ENCODE assay signal across 16 cellular contexts in genomic region chr1:175003521-175003920, GRCh38. TPM values are rescaled to one million over a fixed set of nuclear protein-coding genes. Genes with fewer than 3 reads are reported as not detected.
DNase-seq lines count a peak whose midpoint lies in the region; ATAC-seq, FAIRE-seq and TF ChIP-seq lines count a peak whose summit lies in the region.
"Had no signal": no experiment of that assay in that cellular context is flagged by ENCODE, and none has a peak within 500 bp of the region (broad histone marks: within the 10 kb centered on the region; RNA-seq: fewer than 3 reads in every experiment).

No MANE protein-coding gene starts in this region.

- no peaks in the 10 kb centered on the region for H3K27me3 Mint-ChIP-seq in T-helper 1 cell treated with Interleukin-12 subunit alpha and Interleukin-12 subunit beta and Interleukin-4 antibody, amounts not matched to agents 30 μg/mL and 1 μg/mL, for 36 hours (ENCODE audit: low read depth)
- H3K27me3 Mint-ChIP-seq in GM23338 (ENCODE audit: insufficient read depth, low read depth, poor library complexity) (no peaks in the 10 kb centered on the region), nephron progenitor cell (ENCODE audit: low read depth, poor library complexity) (no peaks in the 10 kb centered on the region)
- H3K27me3 Mint-ChIP-seq in activated T-helper 2 cell treated with anti-CD3 and anti-CD28 coated beads, Interferon-gamma antibody, Interleukin-2, Interleukin-4, amounts not matched to agents 10 μg/mL and 5 μg/mL and 100 μg/mL, durations not matched to agents 14 hours and 24 hours and 36 hours (ENCODE audit: low read depth) = no peaks in the 10 kb centered on the region

- peaks cover 47% of the 10 kb centered on the region for H3K4me1 Mint-ChIP-seq in T-helper 1 cell treated with Interleukin-12 subunit alpha and Interleukin-12 subunit beta and Interleukin-4 antibody, amounts not matched to agents 30 μg/mL and 1 μg/mL, for 36 hours (ENCODE audit: low read depth)
- peaks cover 23% of the 10 kb centered on the region; the same call in 2 of the 3 replicates for H3K4me1 Mint-ChIP-seq in GM23338
- peaks cover 46% of the 10 kb centered on the region for H3K4me1 Mint-ChIP-seq in activated T-helper 2 cell treated with anti-CD3 and anti-CD28 coated beads, Interferon-gamma antibody, Interleukin-2, Interleukin-4, amounts not matched to agents 10 μg/mL and 5 μg/mL and 100 μg/mL, durations not matched to agents 14 hours and 24 hours and 36 hours (ENCODE audit: low read depth)
- H3K4me1 Mint-ChIP-seq in nephron progenitor cell = peaks cover 31% of the 10 kb centered on the region

- H3K27me3 ChIP-seq in GM23338 (ENCODE audit: insufficient read depth) = no peaks in the 10 kb centered on the region

- peak overlapping the region; percentile 64 for H3K27ac Mint-ChIP-seq in T-helper 1 cell treated with Interleukin-12 subunit alpha and Interleukin-12 subunit beta and Interleukin-4 antibody, amounts not matched to agents 30 μg/mL and 1 μg/mL, for 36 hours
- H3K27ac Mint-ChIP-seq in GM23338 (no peak overlapping the region), nephron progenitor cell (peak overlapping the region; percentile 64)
- peak overlapping the region; percentile 61 for H3K27ac Mint-ChIP-seq in activated T-helper 2 cell treated with anti-CD3 and anti-CD28 coated beads, Interferon-gamma antibody, Interleukin-2, Interleukin-4, amounts not matched to agents 10 μg/mL and 5 μg/mL and 100 μg/mL, durations not matched to agents 14 hours and 24 hours and 36 hours

- H3K4me2 ChIP-seq in GM23338 = peak overlapping the region; percentile 88; the same call in 1 of the 2 replicates

- DNase-seq in T-helper 1 cell (no peak), GM23338 (ENCODE audit: low spot score) (no peak), nephron progenitor cell (no peak), NCI-H524 (lab: John Stamatoyannopoulos, UW) (no peak), NCI-H2029 treated with DMSO at 0.1 percent for 48 hours (lab: John Stamatoyannopoulos, UW) (no peak), urothelium cell line (ENCODE audit: low spot score) (no peak)
- no peak for DNase-seq in activated T-helper 2 cell treated with anti-CD3 and anti-CD28 coated beads, Interferon-gamma antibody, Interleukin-2, Interleukin-4, amounts not matched to agents 10 μg/mL and 5 μg/mL and 100 μg/mL, durations not matched to agents 14 hours and 24 hours and 36 hours (ENCODE audit: low spot score)
- DNase-seq: amniotic stem cell; head of caudate nucleus; NCI-H187 treated with DMSO at 0.1 percent for 48 hours; NCI-H69; stimulated activated CD4-positive, alpha-beta T cell treated with anti-CD3 and anti-CD28 coated beads, Interleukin-4, amount 100 ng/mL, for 1 hour had no signal

- no peaks in the 10 kb centered on the region for H3K9me2 ChIP-seq in GM23338 (ENCODE audit: insufficient read depth)

- no peak overlapping the region for H2AFZ ChIP-seq in GM23338

- H3K36me3 Mint-ChIP-seq in T-helper 1 cell treated with Interleukin-12 subunit alpha and Interleukin-12 subunit beta and Interleukin-4 antibody, amounts not matched to agents 30 μg/mL and 1 μg/mL, for 36 hours (ENCODE audit: low read depth) = peaks cover 36% of the 10 kb centered on the region
- H3K36me3 Mint-ChIP-seq in GM23338 (ENCODE audit: low read depth) = peaks cover 40% of the 10 kb centered on the region
- peaks cover 61% of the 10 kb centered on the region for H3K36me3 Mint-ChIP-seq in activated T-helper 2 cell treated with anti-CD3 and anti-CD28 coated beads, Interferon-gamma antibody, Interleukin-2, Interleukin-4, amounts not matched to agents 10 μg/mL and 5 μg/mL and 100 μg/mL, durations not matched to agents 14 hours and 24 hours and 36 hours (ENCODE audit: low read depth)
- H3K36me3 Mint-ChIP-seq in nephron progenitor cell (ENCODE audit: low read depth) = peaks cover 30% of the 10 kb centered on the region

- H4K20me1 ChIP-seq in GM23338 (replicated peaks; ENCODE audit: insufficient read depth) = peaks cover 56% of the 10 kb centered on the region

- TF ChIP-seq CTCF in GM23338 (conservative IDR thresholded peaks at IDR 0.05; ENCODE audit: low read depth in 2 of 2) (no peak), nephron progenitor cell (IDR thresholded peaks at IDR 0.05) (no peak)

- no peak for ATAC-seq in GM23338

- peaks cover 23% of the 10 kb centered on the region for H3K36me3 ChIP-seq in GM23338 (ENCODE audit: insufficient read depth)

- intact Hi-C loops in activated T-helper 2 cell treated with anti-CD3 and anti-CD28 coated beads, Interferon-gamma antibody, Interleukin-2, Interleukin-4, amounts not matched to agents 10 μg/mL and 5 μg/mL and 100 μg/mL, durations not matched to agents 14 hours and 24 hours and 36 hours (cut with micrococcal nuclease) = no loop called here

- H3K9me3 Mint-ChIP-seq in T-helper 1 cell treated with Interleukin-12 subunit alpha and Interleukin-12 subunit beta and Interleukin-4 antibody, amounts not matched to agents 30 μg/mL and 1 μg/mL, for 36 hours = no peaks in the 10 kb centered on the region
- H3K9me3 Mint-ChIP-seq in GM23338 (no peaks in the 10 kb centered on the region), nephron progenitor cell (no peaks in the 10 kb centered on the region)
- H3K9me3 Mint-ChIP-seq in activated T-helper 2 cell treated with anti-CD3 and anti-CD28 coated beads, Interferon-gamma antibody, Interleukin-2, Interleukin-4, amounts not matched to agents 10 μg/mL and 5 μg/mL and 100 μg/mL, durations not matched to agents 14 hours and 24 hours and 36 hours = no peaks in the 10 kb centered on the region

- H3K4me1 ChIP-seq in GM23338 (ENCODE audit: insufficient read depth) = peaks cover 11% of the 10 kb centered on the region

- H3K27ac ChIP-seq in GM23338 (ENCODE audit: low read depth) = peak overlapping the region; percentile 22; the same call in 1 of the 2 replicates
- H3K27ac ChIP-seq: 22Rv1, epithelial cell of prostate, RWPE1 had no signal

- peak overlapping the region; percentile 49 for H3K4me3 Mint-ChIP-seq in T-helper 1 cell treated with Interleukin-12 subunit alpha and Interleukin-12 subunit beta and Interleukin-4 antibody, amounts not matched to agents 30 μg/mL and 1 μg/mL, for 36 hours
- H3K4me3 Mint-ChIP-seq in GM23338 (no peak overlapping the region), nephron progenitor cell (peak overlapping the region; percentile 3)
- H3K4me3 Mint-ChIP-seq in activated T-helper 2 cell treated with anti-CD3 and anti-CD28 coated beads, Interferon-gamma antibody, Interleukin-2, Interleukin-4, amounts not matched to agents 10 μg/mL and 5 μg/mL and 100 μg/mL, durations not matched to agents 14 hours and 24 hours and 36 hours (ENCODE audit: low read depth) = peak overlapping the region; percentile 40

- FAIRE-seq in urothelium cell line (lab: Jason Lieb, UNC) = no peak

- H3K4me3 ChIP-seq in GM23338 = no peak overlapping the region

- H3K79me2 ChIP-seq in GM23338 (replicated peaks; ENCODE audit: insufficient read depth) = peaks cover 82% of the 10 kb centered on the region

- no peaks in the 10 kb centered on the region; the same call in 1 of the 2 replicates for H3F3A ChIP-seq in GM23338 (replicated peaks; ENCODE audit: low read depth)

TF ChIP-seq in GM23338, 12 proteins besides CTCF, POLR2A, EP300 and RAD21 (continues in another document):
- TF ChIP-seq REST (IDR thresholded peaks at IDR 0.05; ENCODE audit: unreplicated experiment) (no peak), ZNF331 (CRISPR knock-in tag; IDR thresholded peaks at IDR 0.05; ENCODE audit: low read depth) (no peak), JUNB (IDR thresholded peaks at IDR 0.05; ENCODE audit: unreplicated experiment) (no peak), CREB1 (CRISPR knock-in tag; IDR thresholded peaks at IDR 0.05; ENCODE audit: low read depth) (no peak)

RNA-seq across cellular contexts. Expression of gene CACYBP, which starts 3.8 kb away (rescaled TPM):
- total RNA-seq in GM23338 (2014; rRNA removed; shearing (Covaris generic)) = 186 and 209 TPM in 2 replicates
- 331 and 453 TPM in 2 replicates for polyA plus RNA-seq in GM23338 (2016; fragmentation: Nextera tagmentation; extraction: Ambion mirVana)
- total RNA-seq in activated T-helper 2 cell treated with anti-CD3 and anti-CD28 coated beads, Interferon-gamma antibody, Interleukin-2, Interleukin-4, amounts not matched to agents 10 μg/mL and 5 μg/mL and 100 μg/mL, durations not matched to agents 14 hours and 24 hours and 36 hours = 311 and 318 TPM in 2 replicates

RNA-seq across cellular contexts. Expression of gene MRPS14, which starts 19.7 kb away (rescaled TPM):
- 18.5 and 21.7 TPM in 2 replicates for total RNA-seq in GM23338 (2014; rRNA removed; shearing (Covaris generic))
- polyA plus RNA-seq in GM23338 (2016; fragmentation: Nextera tagmentation; extraction: Ambion mirVana) = 75.7 and 77.7 TPM in 2 replicates
- total RNA-seq in activated T-helper 2 cell treated with anti-CD3 and anti-CD28 coated beads, Interferon-gamma antibody, Interleukin-2, Interleukin-4, amounts not matched to agents 10 μg/mL and 5 μg/mL and 100 μg/mL, durations not matched to agents 14 hours and 24 hours and 36 hours = 31.5 and 32.9 TPM in 2 replicates
